Comparison of ENCODE assay signal across 1 cellular context in genomic region chr6:10347561-10348327, GRCh38.
TF ChIP-seq lines count a peak whose summit lies in the region.

No MANE protein-coding gene starts in this region.

TF ChIP-seq in K562, 482 proteins besides CTCF, POLR2A, EP300 and RAD21 (continued from another document and continues in another):
- TF ChIP-seq ZNF318 (IDR thresholded peaks at IDR 0.05; ENCODE audit: borderline replicate concordance in 1 of 2, low read depth in 1 of 2) (peak in 1 of 2 experiments; percentile 58; a peak in 1 of 4 replicates), CC2D1A (IDR thresholded peaks at IDR 0.05) (peak; percentile 53; the same call in 1 of the 2 replicates), BMI1 (IDR thresholded peaks at IDR 0.05; ENCODE audit: low read length) (no peak), FOXK2 (conservative IDR thresholded peaks at IDR 0.05 in 1 of 2, IDR thresholded peaks at IDR 0.05 in 1 of 2; ENCODE audit: low read depth in 2 of 2) (peak; percentile 37 to 57; a peak in 2 of 4 replicates), MAZ (CRISPR knock-in tag; conservative IDR thresholded peaks at IDR 0.05 in 1 of 2, IDR thresholded peaks at IDR 0.05 in 1 of 2) (peak in 1 of 2 experiments; percentile 51; a peak in 1 of 4 replicates), EWSR1 (IDR thresholded peaks at IDR 0.05; ENCODE audit: borderline replicate concordance, low read depth, partially characterized antibody) (no peak), ILF3 (IDR thresholded peaks at IDR 0.05; ENCODE audit: borderline replicate concordance) (no peak), SREBF1 (IDR thresholded peaks at IDR 0.05; ENCODE audit: borderline replicate concordance, low read depth, low read length) (no peak), U2AF2 (optimal IDR thresholded peaks at IDR 0.05; ENCODE audit: low read depth, low read length) (no peak), DEAF1 (CRISPR knock-in tag; IDR thresholded peaks at IDR 0.05) (no peak), NELFE (IDR thresholded peaks at IDR 0.05; ENCODE audit: insufficient read depth, insufficient read length) (no peak), ARID1B (IDR thresholded peaks at IDR 0.05) (peak; percentile 97), SRSF9 (IDR thresholded peaks at IDR 0.05; ENCODE audit: borderline replicate concordance, low read depth, low read length) (no peak), PKNOX1 (IDR thresholded peaks at IDR 0.05) (peak; percentile 59), ZNF175 (CRISPR knock-in tag; IDR thresholded peaks at IDR 0.05; ENCODE audit: low read depth) (no peak), RAD51 (IDR thresholded peaks at IDR 0.05; ENCODE audit: borderline replicate concordance, low read depth) (no peak), MTA1 (IDR thresholded peaks at IDR 0.05; ENCODE audit: borderline replicate concordance) (peak; percentile 90), MCM5 (IDR thresholded peaks at IDR 0.05; ENCODE audit: low read depth) (no peak)
- TF ChIP-seq, protein P1, sequence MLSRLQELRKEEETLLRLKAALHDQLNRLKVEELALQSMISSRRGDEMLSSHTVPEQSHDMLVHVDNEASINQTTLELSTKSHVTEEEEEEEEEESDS (CRISPR knock-in tag; IDR thresholded peaks at IDR 0.05), result no peak
- TF ChIP-seq, protein P2, sequence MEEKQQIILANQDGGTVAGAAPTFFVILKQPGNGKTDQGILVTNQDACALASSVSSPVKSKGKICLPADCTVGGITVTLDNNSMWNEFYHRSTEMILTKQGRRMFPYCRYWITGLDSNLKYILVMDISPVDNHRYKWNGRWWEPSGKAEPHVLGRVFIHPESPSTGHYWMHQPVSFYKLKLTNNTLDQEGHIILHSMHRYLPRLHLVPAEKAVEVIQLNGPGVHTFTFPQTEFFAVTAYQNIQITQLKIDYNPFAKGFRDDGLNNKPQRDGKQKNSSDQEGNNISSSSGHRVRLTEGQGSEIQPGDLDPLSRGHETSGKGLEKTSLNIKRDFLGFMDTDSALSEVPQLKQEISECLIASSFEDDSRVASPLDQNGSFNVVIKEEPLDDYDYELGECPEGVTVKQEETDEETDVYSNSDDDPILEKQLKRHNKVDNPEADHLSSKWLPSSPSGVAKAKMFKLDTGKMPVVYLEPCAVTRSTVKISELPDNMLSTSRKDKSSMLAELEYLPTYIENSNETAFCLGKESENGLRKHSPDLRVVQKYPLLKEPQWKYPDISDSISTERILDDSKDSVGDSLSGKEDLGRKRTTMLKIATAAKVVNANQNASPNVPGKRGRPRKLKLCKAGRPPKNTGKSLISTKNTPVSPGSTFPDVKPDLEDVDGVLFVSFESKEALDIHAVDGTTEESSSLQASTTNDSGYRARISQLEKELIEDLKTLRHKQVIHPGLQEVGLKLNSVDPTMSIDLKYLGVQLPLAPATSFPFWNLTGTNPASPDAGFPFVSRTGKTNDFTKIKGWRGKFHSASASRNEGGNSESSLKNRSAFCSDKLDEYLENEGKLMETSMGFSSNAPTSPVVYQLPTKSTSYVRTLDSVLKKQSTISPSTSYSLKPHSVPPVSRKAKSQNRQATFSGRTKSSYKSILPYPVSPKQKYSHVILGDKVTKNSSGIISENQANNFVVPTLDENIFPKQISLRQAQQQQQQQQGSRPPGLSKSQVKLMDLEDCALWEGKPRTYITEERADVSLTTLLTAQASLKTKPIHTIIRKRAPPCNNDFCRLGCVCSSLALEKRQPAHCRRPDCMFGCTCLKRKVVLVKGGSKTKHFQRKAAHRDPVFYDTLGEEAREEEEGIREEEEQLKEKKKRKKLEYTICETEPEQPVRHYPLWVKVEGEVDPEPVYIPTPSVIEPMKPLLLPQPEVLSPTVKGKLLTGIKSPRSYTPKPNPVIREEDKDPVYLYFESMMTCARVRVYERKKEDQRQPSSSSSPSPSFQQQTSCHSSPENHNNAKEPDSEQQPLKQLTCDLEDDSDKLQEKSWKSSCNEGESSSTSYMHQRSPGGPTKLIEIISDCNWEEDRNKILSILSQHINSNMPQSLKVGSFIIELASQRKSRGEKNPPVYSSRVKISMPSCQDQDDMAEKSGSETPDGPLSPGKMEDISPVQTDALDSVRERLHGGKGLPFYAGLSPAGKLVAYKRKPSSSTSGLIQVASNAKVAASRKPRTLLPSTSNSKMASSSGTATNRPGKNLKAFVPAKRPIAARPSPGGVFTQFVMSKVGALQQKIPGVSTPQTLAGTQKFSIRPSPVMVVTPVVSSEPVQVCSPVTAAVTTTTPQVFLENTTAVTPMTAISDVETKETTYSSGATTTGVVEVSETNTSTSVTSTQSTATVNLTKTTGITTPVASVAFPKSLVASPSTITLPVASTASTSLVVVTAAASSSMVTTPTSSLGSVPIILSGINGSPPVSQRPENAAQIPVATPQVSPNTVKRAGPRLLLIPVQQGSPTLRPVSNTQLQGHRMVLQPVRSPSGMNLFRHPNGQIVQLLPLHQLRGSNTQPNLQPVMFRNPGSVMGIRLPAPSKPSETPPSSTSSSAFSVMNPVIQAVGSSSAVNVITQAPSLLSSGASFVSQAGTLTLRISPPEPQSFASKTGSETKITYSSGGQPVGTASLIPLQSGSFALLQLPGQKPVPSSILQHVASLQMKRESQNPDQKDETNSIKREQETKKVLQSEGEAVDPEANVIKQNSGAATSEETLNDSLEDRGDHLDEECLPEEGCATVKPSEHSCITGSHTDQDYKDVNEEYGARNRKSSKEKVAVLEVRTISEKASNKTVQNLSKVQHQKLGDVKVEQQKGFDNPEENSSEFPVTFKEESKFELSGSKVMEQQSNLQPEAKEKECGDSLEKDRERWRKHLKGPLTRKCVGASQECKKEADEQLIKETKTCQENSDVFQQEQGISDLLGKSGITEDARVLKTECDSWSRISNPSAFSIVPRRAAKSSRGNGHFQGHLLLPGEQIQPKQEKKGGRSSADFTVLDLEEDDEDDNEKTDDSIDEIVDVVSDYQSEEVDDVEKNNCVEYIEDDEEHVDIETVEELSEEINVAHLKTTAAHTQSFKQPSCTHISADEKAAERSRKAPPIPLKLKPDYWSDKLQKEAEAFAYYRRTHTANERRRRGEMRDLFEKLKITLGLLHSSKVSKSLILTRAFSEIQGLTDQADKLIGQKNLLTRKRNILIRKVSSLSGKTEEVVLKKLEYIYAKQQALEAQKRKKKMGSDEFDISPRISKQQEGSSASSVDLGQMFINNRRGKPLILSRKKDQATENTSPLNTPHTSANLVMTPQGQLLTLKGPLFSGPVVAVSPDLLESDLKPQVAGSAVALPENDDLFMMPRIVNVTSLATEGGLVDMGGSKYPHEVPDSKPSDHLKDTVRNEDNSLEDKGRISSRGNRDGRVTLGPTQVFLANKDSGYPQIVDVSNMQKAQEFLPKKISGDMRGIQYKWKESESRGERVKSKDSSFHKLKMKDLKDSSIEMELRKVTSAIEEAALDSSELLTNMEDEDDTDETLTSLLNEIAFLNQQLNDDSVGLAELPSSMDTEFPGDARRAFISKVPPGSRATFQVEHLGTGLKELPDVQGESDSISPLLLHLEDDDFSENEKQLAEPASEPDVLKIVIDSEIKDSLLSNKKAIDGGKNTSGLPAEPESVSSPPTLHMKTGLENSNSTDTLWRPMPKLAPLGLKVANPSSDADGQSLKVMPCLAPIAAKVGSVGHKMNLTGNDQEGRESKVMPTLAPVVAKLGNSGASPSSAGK (IDR thresholded peaks at IDR 0.05), result peak; percentile 92
- TF ChIP-seq, protein P3, sequence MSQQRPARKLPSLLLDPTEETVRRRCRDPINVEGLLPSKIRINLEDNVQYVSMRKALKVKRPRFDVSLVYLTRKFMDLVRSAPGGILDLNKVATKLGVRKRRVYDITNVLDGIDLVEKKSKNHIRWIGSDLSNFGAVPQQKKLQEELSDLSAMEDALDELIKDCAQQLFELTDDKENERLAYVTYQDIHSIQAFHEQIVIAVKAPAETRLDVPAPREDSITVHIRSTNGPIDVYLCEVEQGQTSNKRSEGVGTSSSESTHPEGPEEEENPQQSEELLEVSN (IDR thresholded peaks at IDR 0.05; ENCODE audit: borderline replicate concordance in 1 of 2, extremely low read depth in 1 of 2, insufficient read depth in 1 of 2, insufficient read length in 1 of 2, low read depth in 1 of 2, low read length in 1 of 2, poor library complexity in 1 of 2, severe bottlenecking in 1 of 2), result no peak
- TF ChIP-seq, protein P4, sequence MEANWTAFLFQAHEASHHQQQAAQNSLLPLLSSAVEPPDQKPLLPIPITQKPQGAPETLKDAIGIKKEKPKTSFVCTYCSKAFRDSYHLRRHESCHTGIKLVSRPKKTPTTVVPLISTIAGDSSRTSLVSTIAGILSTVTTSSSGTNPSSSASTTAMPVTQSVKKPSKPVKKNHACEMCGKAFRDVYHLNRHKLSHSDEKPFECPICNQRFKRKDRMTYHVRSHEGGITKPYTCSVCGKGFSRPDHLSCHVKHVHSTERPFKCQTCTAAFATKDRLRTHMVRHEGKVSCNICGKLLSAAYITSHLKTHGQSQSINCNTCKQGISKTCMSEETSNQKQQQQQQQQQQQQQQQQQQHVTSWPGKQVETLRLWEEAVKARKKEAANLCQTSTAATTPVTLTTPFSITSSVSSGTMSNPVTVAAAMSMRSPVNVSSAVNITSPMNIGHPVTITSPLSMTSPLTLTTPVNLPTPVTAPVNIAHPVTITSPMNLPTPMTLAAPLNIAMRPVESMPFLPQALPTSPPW (CRISPR knock-in tag; IDR thresholded peaks at IDR 0.05), result peak; percentile 78
